ENCODE assay signal across 10 cellular contexts in the genomic region with DNA sequence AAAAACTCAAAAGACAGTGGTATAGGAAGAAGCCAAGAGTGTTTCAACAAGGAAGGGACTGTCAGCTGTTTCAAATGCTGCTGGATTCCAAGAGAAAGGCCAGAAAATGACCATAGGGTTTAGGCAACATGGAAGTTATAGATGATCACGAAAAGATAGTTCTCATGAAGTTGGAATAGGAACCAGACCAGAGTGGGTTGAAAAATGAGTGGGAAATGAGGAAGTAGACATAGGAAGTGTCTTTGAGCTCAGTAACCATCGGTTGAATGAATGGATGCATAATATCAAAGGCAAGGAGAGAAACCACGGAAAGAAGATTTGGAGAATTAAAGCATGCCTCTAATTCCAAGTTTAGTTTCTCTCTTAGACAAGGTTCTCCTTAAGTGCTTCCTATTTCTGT. TPM values are rescaled to one million over a fixed set of nuclear protein-coding genes. Genes with fewer than 3 reads are reported as not detected.
A peak's percentile ranks its signal among the peaks of the same experiment; 100 is the strongest.
DNase-seq lines count a peak whose midpoint lies in the region; ATAC-seq, FAIRE-seq and TF ChIP-seq lines count a peak whose summit lies in the region.
"Had no signal": no experiment of that assay in that cellular context is flagged by ENCODE, and none has a peak within 500 bp of the region (broad histone marks: within the 10 kb centered on the region; RNA-seq: fewer than 3 reads in every experiment).

No MANE protein-coding gene starts in this region.

- POLR2A ChIA-PET in Panc1 (lab: Charles Lee) = interaction anchor here (0.9 kb wide), 1 partner anchor 12 kb away, joined by 6 read pairs; a partner anchor contains a TSS

- BruUV-seq in Panc1 (replicated peaks; lab: Mats Ljungman, UMichigan) = no TSS peak

- no peak for TF ChIP-seq POLR2A in GM12892 (IDR thresholded peaks at IDR 0.05; ENCODE audit: low read depth, low read length)
- TF ChIP-seq POLR2A in adrenal gland (IDR thresholded peaks at IDR 0.05) = no peak

- H4K20me1 ChIP-seq in fibroblast of lung (ENCODE audit: control insufficient read depth, extremely low read depth, insufficient read depth, low read length) = no peaks in the 10 kb centered on the region

- peaks cover 42% of the 10 kb centered on the region for H3K79me2 ChIP-seq in fibroblast of lung (ENCODE audit: control insufficient read depth, insufficient read depth, low read length)

- in situ Hi-C loops in Panc1 (cut with HindIII; ENCODE audit: low pct_unique_long_range_greater_than_20kb, low sequenced_read_pairs) = no loop called here

- H3K9me3 ChIP-seq in BE2C (no peaks in the 10 kb centered on the region), Panc1 (ENCODE audit: control insufficient read depth, insufficient read depth, low read depth, low read length) (no peaks in the 10 kb centered on the region), fibroblast of lung (ENCODE audit: control insufficient read depth, insufficient read depth, low read depth, low read length) (no peaks in the 10 kb centered on the region), adrenal gland (replicated peaks in 1 of 3) (no peaks in the 10 kb centered on the region)

- H3K27ac ChIP-seq in Panc1 (ENCODE audit: low read length) (peak overlapping the region; percentile 94), fibroblast of lung (ENCODE audit: insufficient read depth, low read length) (no peak overlapping the region), adrenal gland (no peak overlapping the region)

- H3K4me3 ChIP-seq in BE2C (ENCODE audit: low read depth, low read length) = peak overlapping the region; percentile 80
- H3K4me3 ChIP-seq in Panc1 (ENCODE audit: low read depth in 2 of 2, low read length in 2 of 2) = peak overlapping the region; percentile 63 to 64
- peak overlapping the region in 1 of 4 experiments; percentile 78 for H3K4me3 ChIP-seq in fibroblast of lung (replicated peaks in 1 of 4; ENCODE audit: control extremely low read depth in 1 of 4, insufficient read depth in 1 of 4, low read depth in 3 of 4, low read length in 4 of 4)
- no peak overlapping the region for H3K4me3 ChIP-seq in adrenal gland

- H3K4me2 ChIP-seq in fibroblast of lung (ENCODE audit: extremely low read depth, insufficient read depth, low read length) = peak overlapping the region; percentile 100

- no peaks in the 10 kb centered on the region for H3K4me1 ChIP-seq in BE2C
- peaks cover 33% of the 10 kb centered on the region for H3K4me1 ChIP-seq in Panc1 (ENCODE audit: control insufficient read depth, insufficient read depth, low read length)
- H3K4me1 ChIP-seq in fibroblast of lung (ENCODE audit: control insufficient read depth, extremely low read depth, insufficient read depth, low read length) = peaks cover 10% of the 10 kb centered on the region
- peaks cover 6 to 11% of the 10 kb centered on the region in 2 donors for H3K4me1 ChIP-seq in adrenal gland (replicated peaks in 1 of 2)

- peak overlapping the region; percentile 5 for H2AFZ ChIP-seq in fibroblast of lung (ENCODE audit: low read length)

- no peak overlapping the region for H3K9ac ChIP-seq in fibroblast of lung (ENCODE audit: insufficient read depth, low read length)

- no peak for TF ChIP-seq CTCF in BE2C (IDR thresholded peaks at IDR 0.05; ENCODE audit: low read depth, low read length)
- TF ChIP-seq CTCF in Panc1 (IDR thresholded peaks at IDR 0.05) = no peak
- no peak for TF ChIP-seq CTCF in fibroblast of lung (conservative IDR thresholded peaks at IDR 0.05 in 1 of 2, IDR thresholded peaks at IDR 0.05 in 1 of 2; ENCODE audit: low read depth in 1 of 2, low read length in 2 of 2)
- no peak for TF ChIP-seq CTCF in adrenal gland (IDR thresholded peaks at IDR 0.05)

- intact Hi-C loops in Panc1 (cut with micrococcal nuclease; ENCODE audit: unreplicated experiment) (no loop called here), adrenal gland (cut with DNase I) (no loop called here)

- CTCF ChIA-PET in Panc1 (lab: Charles Lee) = no interaction called here

- no peaks in the 10 kb centered on the region for H3K27me3 ChIP-seq in BE2C
- no peaks in the 10 kb centered on the region for H3K27me3 ChIP-seq in Panc1 (ENCODE audit: control insufficient read depth, insufficient read depth, low read length)
- H3K27me3 ChIP-seq in fibroblast of lung (ENCODE audit: control insufficient read depth, insufficient read depth, low read length) = no peaks in the 10 kb centered on the region
- no peaks in the 10 kb centered on the region for H3K27me3 ChIP-seq in adrenal gland

- H3K36me3 ChIP-seq in BE2C (no peaks in the 10 kb centered on the region), Panc1 (ENCODE audit: control insufficient read depth, insufficient read depth, low read length) (no peaks in the 10 kb centered on the region), fibroblast of lung (ENCODE audit: control insufficient read depth, insufficient read depth, low read length) (no peaks in the 10 kb centered on the region), adrenal gland (replicated peaks in 1 of 2) (no peaks in the 10 kb centered on the region)

- FAIRE-seq in GM12892 (lab: Jason Lieb, UNC) = peak; percentile 67

- no peak for ATAC-seq in Panc1

- DNase-seq in BE2C (no peak), GM12892 (ENCODE audit: insufficient read length) (no peak), Panc1 (ENCODE audit: low read depth, low spot score) (no peak), fibroblast of lung (ENCODE audit: low read depth in 2 of 2) (no peak), DMS79 treated with DMSO at 0.1 percent for 48 hours (lab: John Stamatoyannopoulos, UW) (no peak), glomerular visceral epithelial cell (ENCODE audit: extremely low spot score) (no peak), adrenal gland (no peak), NCI-H2107 (lab: John Stamatoyannopoulos, UW) (no peak)
- DNase-seq: islet precursor cell, NCI-H524 treated with DMSO at 0.1 percent for 48 hours had no signal

- 79 to 88% (median 80%) methylated on average over 3 of the region's 3 CpGs for WGBS in adrenal gland, 4 donors

RNA-seq across cellular contexts. Expression of a gene that starts 1.3 kb away (rescaled TPM):
- polyA plus RNA-seq in BE2C (2012; ENCODE audit: insufficient read depth, insufficient read length, low read depth) = 5.3 TPM
- 29.0 TPM for polyA plus RNA-seq in GM12892 (2012; ENCODE audit: missing spikeins)
- total RNA-seq in Panc1 (2021; ENCODE audit: unreplicated experiment) = 55.6 TPM
- polyA plus RNA-seq in Panc1 (2012; ENCODE audit: insufficient read length) = 20.5 TPM
- total RNA-seq in fibroblast of lung = 0.51 and 4.3 TPM in 2 replicates
- 8.4 and 34.6 TPM in 2 replicates for polyA plus RNA-seq in fibroblast of lung
- polyA plus RNA-seq in fibroblast of lung (2012) = 5.2 and 18.8 TPM in 2 replicates
- 9.2 and 54.9 TPM in 2 replicates for polyA minus RNA-seq in fibroblast of lung (ENCODE audit: low replicate concordance)
- 1 to 10 TPM in 6 of 8 donors, under 1 TPM in 2; 0.60 to 2.6 (median 1.3) TPM for total RNA-seq in adrenal gland
- 1 to 10 TPM in 1 of 3 donors, under 1 TPM in 2; 0.40 to 1.5 (median 0.51) TPM for polyA plus RNA-seq in adrenal gland

RNA-seq across cellular contexts. Expression of a gene that starts 11.8 kb away (rescaled TPM):
- 10.0 TPM for polyA plus RNA-seq in BE2C (2012; ENCODE audit: insufficient read depth, insufficient read length, low read depth)
- 11.7 TPM for polyA plus RNA-seq in GM12892 (2012; ENCODE audit: missing spikeins)
- 12.2 TPM for total RNA-seq in Panc1 (2021; ENCODE audit: unreplicated experiment)
- 9.6 TPM for polyA plus RNA-seq in Panc1 (2012; ENCODE audit: insufficient read length)
- 4.1 and 4.6 TPM in 2 replicates for total RNA-seq in fibroblast of lung
- 2.0 and 2.6 TPM in 2 replicates for polyA plus RNA-seq in fibroblast of lung
- 1.2 and 1.4 TPM in 2 replicates for polyA plus RNA-seq in fibroblast of lung (2012)
- polyA minus RNA-seq in fibroblast of lung (ENCODE audit: low replicate concordance) = 7.2 and 7.4 TPM in 2 replicates
- total RNA-seq in adrenal gland = 1 to 10 TPM in 4 of 8 donors, under 1 TPM in 3, not detected in 1; 0.32 to 3.8 (median 1.0) TPM
- polyA plus RNA-seq in adrenal gland = under 1 TPM; 0.33 to 0.40 (median 0.40) TPM

RNA-seq across cellular contexts. Expression of a gene that starts 31.5 kb away (rescaled TPM):
- polyA plus RNA-seq in BE2C (2012; ENCODE audit: insufficient read depth, insufficient read length, low read depth) = 297 TPM
- 79.0 TPM for polyA plus RNA-seq in GM12892 (2012; ENCODE audit: missing spikeins)
- 231 TPM for total RNA-seq in Panc1 (2021; ENCODE audit: unreplicated experiment)
- polyA plus RNA-seq in Panc1 (2012; ENCODE audit: insufficient read length) = 251 TPM
- 39.8 and 49.4 TPM in 2 replicates for total RNA-seq in fibroblast of lung
- 65.0 and 102 TPM in 2 replicates for polyA plus RNA-seq in fibroblast of lung
- polyA plus RNA-seq in fibroblast of lung (2012) = 65.1 and 91.1 TPM in 2 replicates
- polyA minus RNA-seq in fibroblast of lung (ENCODE audit: low replicate concordance) = 338 and 339 TPM in 2 replicates
- total RNA-seq in adrenal gland = 100 to 1,000 TPM in 2 of 8 donors, 10 to 100 TPM in 6; 69.3 to 114 (median 96.1) TPM
- 100 to 1,000 TPM in 2 of 3 donors, 10 to 100 TPM in 1; 80.9 to 117 (median 103) TPM for polyA plus RNA-seq in adrenal gland

Comparison
In these comparisons a context has a peak if more than half of its experiments do, and no peak if none do; other contexts are left out.
1. H3K4me3 ChIP-seq: peak in BE2C (single experiment) and Panc1 (2 of 2); none in adrenal gland (0 of 4).
2. RNA of a gene that starts 1.3 kb away (total RNA-seq): 55.6 TPM in Panc1 (single experiment); 0.51 to 4.3 TPM in fibroblast of lung and 0.60 to 2.6 TPM in adrenal gland; every median in the first group is over 10 times any median in the second.